ENCODE assay signal across 8 cellular contexts in the genomic region with DNA sequence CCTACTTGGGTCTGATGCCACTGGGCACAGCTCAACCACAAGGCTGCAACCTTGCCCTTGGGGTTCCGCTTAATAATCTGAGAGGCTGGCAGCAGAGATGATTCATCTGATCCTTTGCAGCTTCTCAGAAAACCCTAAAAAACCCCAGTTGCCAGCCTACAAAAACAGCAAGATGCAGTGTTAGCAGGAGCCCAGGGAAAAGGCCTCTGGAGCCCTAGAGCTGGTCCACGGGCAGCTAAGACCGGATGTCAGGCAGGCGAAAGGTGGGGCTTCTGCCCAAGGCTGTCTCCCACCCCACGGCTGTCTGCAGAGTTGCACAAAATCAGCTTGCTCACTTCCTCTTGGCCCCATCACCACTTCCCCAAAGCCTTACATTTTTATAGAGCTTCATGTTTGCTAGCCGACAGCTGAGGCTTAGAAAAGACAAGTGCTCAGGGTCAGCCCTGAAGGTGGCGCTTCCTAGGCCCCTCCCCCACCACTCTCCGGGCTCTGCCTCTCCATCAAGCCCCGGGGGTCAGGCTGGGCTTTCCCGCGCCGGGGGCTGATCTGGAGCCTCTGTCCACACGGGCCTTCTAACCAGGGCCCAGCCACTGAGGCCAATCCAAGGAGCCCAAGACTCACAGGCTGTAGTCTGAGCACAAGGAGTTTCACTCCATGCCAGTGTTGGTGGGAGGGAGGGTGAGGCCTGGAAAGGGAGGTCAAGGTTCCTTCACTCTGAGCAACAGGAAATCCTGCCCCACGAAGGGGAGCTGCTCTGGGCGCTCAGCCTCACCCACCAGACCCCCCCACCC. TPM values are rescaled to one million over a fixed set of nuclear protein-coding genes. Genes with fewer than 3 reads are reported as not detected.
DNase-seq lines count a peak whose midpoint lies in the region; ATAC-seq and TF ChIP-seq lines count a peak whose summit lies in the region.

No MANE protein-coding gene starts in this region.

- H3K36me3 ChIP-seq in GM06990 (ENCODE audit: control insufficient read depth, insufficient read depth, low read length), result no peaks in the 10 kb centered on the region
- H3K36me3 ChIP-seq in MM.1S (replicated peaks; ENCODE audit: insufficient read depth, low read length), result no peaks in the 10 kb centered on the region
- H3K36me3 ChIP-seq in lower lobe of right lung, result no peaks in the 10 kb centered on the region

- H3K9me3 ChIP-seq in MM.1S (replicated peaks; ENCODE audit: insufficient read depth, low read length) (no peaks in the 10 kb centered on the region), lower lobe of right lung (no peaks in the 10 kb centered on the region)

- H3K27me3 ChIP-seq in GM06990 (replicated peaks; ENCODE audit: control insufficient read depth, insufficient read depth, low read length) (no peaks in the 10 kb centered on the region), MM.1S (replicated peaks; ENCODE audit: insufficient read depth, low read length) (no peaks in the 10 kb centered on the region), dorsolateral prefrontal cortex (no peaks in the 10 kb centered on the region), lower lobe of right lung (ENCODE audit: low read depth) (no peaks in the 10 kb centered on the region)

- TF ChIP-seq CTCF in GM06990 (IDR thresholded peaks at IDR 0.05; ENCODE audit: insufficient read depth, low read length, poor library complexity, severe bottlenecking), result peak; percentile 42
- TF ChIP-seq CTCF in MM.1S (IDR thresholded peaks at IDR 0.05; ENCODE audit: low read length), result no peak
- TF ChIP-seq CTCF in dorsolateral prefrontal cortex (IDR thresholded peaks at IDR 0.05 in 54 of 56, conservative IDR thresholded peaks at IDR 0.05 in 2 of 56; ENCODE audit: low read depth in 1 of 56, partially characterized antibody in 56 of 56), result no peak
- no peak for TF ChIP-seq CTCF in lower lobe of right lung (IDR thresholded peaks at IDR 0.05)

- H3K79me2 ChIP-seq in MM.1S (ENCODE audit: low read length), result no peaks in the 10 kb centered on the region

- no peaks in the 10 kb centered on the region for H3K9me2 ChIP-seq in MM.1S (replicated peaks; ENCODE audit: insufficient read depth, low read length)

- H3K4me2 ChIP-seq in MM.1S (ENCODE audit: low read depth, low read length), result peak overlapping the region; percentile 82

- H3K27ac ChIP-seq in MM.1S (ENCODE audit: low read length) (peak overlapping the region; percentile 92), dorsolateral prefrontal cortex (peak overlapping the region; percentile 40 to 97 (median 90)), lower lobe of right lung (peak overlapping the region; percentile 95)

- H4K20me1 ChIP-seq in MM.1S (ENCODE audit: insufficient read depth, low read length), result no peaks in the 10 kb centered on the region

- H3K4me1 ChIP-seq in MM.1S (ENCODE audit: low read length) (peaks cover 29% of the 10 kb centered on the region), lower lobe of right lung (peaks cover 78% of the 10 kb centered on the region)

- H3K9ac ChIP-seq in MM.1S (ENCODE audit: low read length), result peak overlapping the region; percentile 62

- peaks cover 16% of the 10 kb centered on the region for H3F3A ChIP-seq in MM.1S (ENCODE audit: insufficient read depth, low read length)

- H2AFZ ChIP-seq in MM.1S (ENCODE audit: low read length), result peak overlapping the region; percentile 85

- DNase-seq in GM06990 (ENCODE audit: extremely low read depth, insufficient read length), result peak; percentile 87
- DNase-seq in HCEC 1CT, result peak; percentile 77
- DNase-seq in MM.1S, result peak; percentile 59
- peak; percentile 23 for DNase-seq in activated CD4-positive, CD25-positive, alpha-beta regulatory T cell treated with anti-CD3 and anti-CD28 coated beads, Interleukin-2, amount 50 U/mL, for 16 hours (ENCODE audit: low read depth, low spot score)
- peak in 6 of 10 donors; percentile 46 to 67 (median 54) for DNase-seq in dorsolateral prefrontal cortex
- peak; percentile 89 for DNase-seq in lower lobe of right lung
- DNase-seq in stimulated activated CD8-positive, alpha-beta memory T cell treated with anti-CD3 and anti-CD28 coated beads, Interleukin-12 subunit alpha, Interleukin-12 subunit beta, amount 100 ng/mL, for 4 hours (ENCODE audit: low read depth), result peak; percentile 42
- DNase-seq in NCI-H1092 treated with DMSO at 0.1 percent for 48 hours (lab: John Stamatoyannopoulos, UW), result no peak

- ATAC-seq in lower lobe of right lung, result peak; percentile 80 to 86

- intact Hi-C loops in dorsolateral prefrontal cortex (cut with DNase I), result loop anchor here in 1 of 2 donors (1.0 to 2.0 kb wide), 2 partner anchors 149 to 248 kb away; a partner anchor contains a TSS
- intact Hi-C loops in lower lobe of right lung (cut with DNase I), result no loop called here

- peak overlapping the region; percentile 48 for H3K4me3 ChIP-seq in GM06990 (replicated peaks; ENCODE audit: low read depth, low read length)
- H3K4me3 ChIP-seq in MM.1S (ENCODE audit: low read length), result peak overlapping the region; percentile 45
- H3K4me3 ChIP-seq in dorsolateral prefrontal cortex, result peak overlapping the region in 53 of 59 donors; percentile 16 to 60 (median 39)
- peak overlapping the region; percentile 44 for H3K4me3 ChIP-seq in lower lobe of right lung

RNA-seq across cellular contexts. Expression of a gene that starts 4.2 kb away (rescaled TPM):
- 10 to 100 TPM in 39 of 120 experiments, 1 to 10 TPM in 80, under 1 TPM in 1; 0.57 to 20.1 (median 8.2) TPM for total RNA-seq in dorsolateral prefrontal cortex
- 10.3 TPM for total RNA-seq in lower lobe of right lung

RNA-seq across cellular contexts. Expression of a gene that starts 4.2 kb away (rescaled TPM):
- total RNA-seq in dorsolateral prefrontal cortex, result 10 to 100 TPM in 97 of 120 experiments, 1 to 10 TPM in 23; 4.3 to 47.2 (median 14.8) TPM
- total RNA-seq in lower lobe of right lung, result 9.0 TPM

RNA-seq across cellular contexts. Expression of a gene that starts 33.8 kb away (rescaled TPM):
- total RNA-seq in dorsolateral prefrontal cortex, result 10 to 100 TPM in 62 of 120 experiments, 1 to 10 TPM in 58; 3.8 to 34.3 (median 10.2) TPM
- total RNA-seq in lower lobe of right lung, result 135 TPM

RNA-seq across cellular contexts. Expression of a gene that starts 58.3 kb away (rescaled TPM):
- total RNA-seq in dorsolateral prefrontal cortex, result 100 to 1,000 TPM; 111 to 247 (median 179) TPM
- total RNA-seq in lower lobe of right lung, result 157 TPM

RNA-seq across cellular contexts. Expression of a gene that starts 58.5 kb away (rescaled TPM):
- total RNA-seq in dorsolateral prefrontal cortex, result 10 to 100 TPM; 13.6 to 29.7 (median 21.9) TPM
- total RNA-seq in lower lobe of right lung, result 15.1 TPM
